12 cellular contexts compared by ENCODE assay signal in genomic region chr11:11407065-11407737, GRCh38. TPM values are rescaled to one million over a fixed set of nuclear protein-coding genes. Genes with fewer than 3 reads are reported as not detected.
DNase-seq lines count a peak whose midpoint lies in the region; ATAC-seq and TF ChIP-seq lines count a peak whose summit lies in the region.
"Had no signal": no experiment of that assay in that cellular context is flagged by ENCODE, and none has a peak within 500 bp of the region (broad histone marks: within the 10 kb centered on the region; RNA-seq: fewer than 3 reads in every experiment).

No MANE protein-coding gene starts in this region.

- H3K9me3 Mint-ChIP-seq in activated T-cell treated with anti-CD3 and anti-CD28 coated beads, Interleukin-2, amount 50 U/mL, for 72 hours = no peaks in the 10 kb centered on the region
- H3K9me3 Mint-ChIP-seq: activated T-helper 2 cell treated with anti-CD3 and anti-CD28 coated beads, Interferon-gamma antibody, Interleukin-2, Interleukin-4, amounts not matched to agents 10 μg/mL and 5 μg/mL and 100 μg/mL, durations not matched to agents 14 hours and 24 hours and 36 hours; effector memory CD8-positive, alpha-beta T cell had no signal

- peak in 9 of 56 donors; percentile 9 to 31 (median 13) for TF ChIP-seq CTCF in dorsolateral prefrontal cortex (IDR thresholded peaks at IDR 0.05 in 54 of 56, conservative IDR thresholded peaks at IDR 0.05 in 2 of 56; ENCODE audit: low read depth in 1 of 56, partially characterized antibody in 56 of 56)

- intact Hi-C loops in dorsolateral prefrontal cortex (cut with DNase I) = no loop called here

- no peaks in the 10 kb centered on the region for H3K4me1 Mint-ChIP-seq in activated T-cell treated with anti-CD3 and anti-CD28 coated beads, Interleukin-2, amount 50 U/mL, for 72 hours (ENCODE audit: low read depth)

- in situ Hi-C loops in G401 (cut with HindIII; ENCODE audit: low sequenced_read_pairs) = no loop called here

- peak overlapping the region in 46 of 59 donors; percentile 0 to 77 (median 49) for H3K27ac ChIP-seq in dorsolateral prefrontal cortex
- H3K27ac ChIP-seq: BLaER1 treated with 17β-estradiol and CSF1 and Interleukin-3, amounts not matched to agents 10 nM and 100 nM had no signal

- ATAC-seq in activated T-cell treated with anti-CD3 and anti-CD28 coated beads, Interleukin-2, amount 50 U/mL, for 72 hours (replicated peaks in 1 of 2) = no peak
- ATAC-seq: effector memory CD8-positive, alpha-beta T cell had no signal

- H3K27me3 Mint-ChIP-seq in activated T-cell treated with anti-CD3 and anti-CD28 coated beads, Interleukin-2, amount 50 U/mL, for 72 hours (ENCODE audit: low read depth) = peaks cover 22% of the 10 kb centered on the region

- H3K27me3 ChIP-seq in dorsolateral prefrontal cortex = no peaks in the 10 kb centered on the region

- no peak overlapping the region for H3K27ac Mint-ChIP-seq in activated T-cell treated with anti-CD3 and anti-CD28 coated beads, Interleukin-2, amount 50 U/mL, for 72 hours
- H3K27ac Mint-ChIP-seq: activated T-helper 2 cell treated with anti-CD3 and anti-CD28 coated beads, Interferon-gamma antibody, Interleukin-2, Interleukin-4, amounts not matched to agents 10 μg/mL and 5 μg/mL and 100 μg/mL, durations not matched to agents 14 hours and 24 hours and 36 hours; effector memory CD8-positive, alpha-beta T cell had no signal

- peak; percentile 79 for DNase-seq in G401 (ENCODE audit: low spot score)
- peak; percentile 71 for DNase-seq in NCI-H510A (lab: John Stamatoyannopoulos, UW)
- peak in 1 of 10 donors; percentile 44 for DNase-seq in dorsolateral prefrontal cortex
- peak; percentile 11 for DNase-seq in pons (ENCODE audit: low spot score)
- DNase-seq in GM19238 (ENCODE audit: insufficient read length, low spot score) = no peak
- DNase-seq in activated CD4-positive, alpha-beta T cell treated with anti-CD3 and anti-CD28 coated beads, Interleukin-2, amount 50 U/mL, for 48 hours = no peak
- DNase-seq in activated CD4-positive, CD25-positive, alpha-beta regulatory T cell (lab: John Stamatoyannopoulos, UW) = no peak
- DNase-seq in activated T-cell treated with anti-CD3 and anti-CD28 coated beads, Interleukin-2, amount 50 U/mL, for 72 hours = no peak
- DNase-seq: effector memory CD8-positive, alpha-beta T cell; occipital lobe had no signal

- H3K4me3 ChIP-seq in dorsolateral prefrontal cortex = no peak overlapping the region
- H3K4me3 ChIP-seq: BLaER1 treated with 17β-estradiol and CSF1 and Interleukin-3, amounts not matched to agents 10 nM and 100 nM had no signal

- no peaks in the 10 kb centered on the region for H3K36me3 Mint-ChIP-seq in activated T-cell treated with anti-CD3 and anti-CD28 coated beads, Interleukin-2, amount 50 U/mL, for 72 hours (ENCODE audit: insufficient read depth in 2 of 2)

- no peak overlapping the region for H3K4me3 Mint-ChIP-seq in activated T-cell treated with anti-CD3 and anti-CD28 coated beads, Interleukin-2, amount 50 U/mL, for 72 hours
- H3K4me3 Mint-ChIP-seq: effector memory CD8-positive, alpha-beta T cell had no signal

RNA-seq across cellular contexts. Expression of gene CSNK2A3, which starts 54.2 kb away (rescaled TPM):
- 5.7 and 8.6 TPM in 2 replicates for total RNA-seq in G401 (2014; rRNA removed; shearing (Covaris generic))
- total RNA-seq in dorsolateral prefrontal cortex = 1 to 10 TPM; 1.4 to 9.6 (median 4.7) TPM
- total RNA-seq in activated T-cell treated with anti-CD3 and anti-CD28 coated beads, Interleukin-2, amount 50 U/mL, for 72 hours = 1 to 10 TPM in 1 of 2 donors, under 1 TPM in 1; 0.29 to 1.3 TPM

Comparison
In these comparisons a context has a peak if more than half of its experiments do, and no peak if none do; other contexts are left out.
1. DNase-seq: peak in G401 (single experiment), NCI-H510A (single experiment) and pons (single experiment); none in GM19238 (single experiment), activated CD4-positive, alpha-beta T cell treated with anti-CD3 and anti-CD28 coated beads, Interleukin-2, amount 50 U/mL, for 48 hours (0 of 2), activated CD4-positive, CD25-positive, alpha-beta regulatory T cell (0 of 4) and activated T-cell treated with anti-CD3 and anti-CD28 coated beads, Interleukin-2, amount 50 U/mL, for 72 hours (0 of 2).